3 cellular contexts compared by ENCODE assay signal in genomic region chr7:94803821-94804220, GRCh38.
TF ChIP-seq lines count a peak whose summit lies in the region.

No MANE protein-coding gene starts in this region.

TF ChIP-seq in A549, 52 proteins besides CTCF, POLR2A, EP300 and RAD21:
- TF ChIP-seq BCL3 (IDR thresholded peaks at IDR 0.05), result no peak
- peak; percentile 61 for TF ChIP-seq NFE2L2 (conservative IDR thresholded peaks at IDR 0.05; ENCODE audit: low read length)
- peak; percentile 88 for TF ChIP-seq MAFK (IDR thresholded peaks at IDR 0.05; ENCODE audit: partially characterized antibody)
- no peak for TF ChIP-seq MYC (IDR thresholded peaks at IDR 0.05; ENCODE audit: borderline replicate concordance, low read length)

TF ChIP-seq in IMR-90, 13 proteins besides CTCF, POLR2A, EP300 and RAD21:
- no peak for TF ChIP-seq CHD1 (IDR thresholded peaks at IDR 0.05; ENCODE audit: low read depth, low read length)
- no peak for TF ChIP-seq BHLHE40 (IDR thresholded peaks at IDR 0.05; ENCODE audit: low read depth, low read length)
- peak; percentile 69 for TF ChIP-seq MAFK (IDR thresholded peaks at IDR 0.05; ENCODE audit: low read depth, low read length)
- peak; percentile 71 for TF ChIP-seq NFE2L2 (IDR thresholded peaks at IDR 0.05; ENCODE audit: low read depth, low read length)
- no peak for TF ChIP-seq RCOR1 (IDR thresholded peaks at IDR 0.05; ENCODE audit: insufficient replicate concordance, low read length)
TF ChIP-seq in IMR-90: peak in this region for 2.

TF ChIP-seq in H1, 55 proteins besides CTCF, POLR2A, EP300 and RAD21:
- TF ChIP-seq BACH1 (IDR thresholded peaks at IDR 0.05; ENCODE audit: low read length) (0 out of 2 replicates have a peak, but pooled peaks have one; percentile 38), SP1 (IDR thresholded peaks at IDR 0.05; ENCODE audit: low read depth, low read length) (no peak), MAFK (IDR thresholded peaks at IDR 0.05; ENCODE audit: low read depth, low read length) (peak; percentile 45; the same call in 1 of the 2 replicates), ASH2L (IDR thresholded peaks at IDR 0.05; ENCODE audit: low read length) (no peak)
